In genomic region chr2:70463997-70464396, GRCh38 we compare ENCODE assay signal across 14 cellular contexts.
DNase-seq lines count a peak whose midpoint lies in the region; ATAC-seq and TF ChIP-seq lines count a peak whose summit lies in the region.
"Had no signal": no experiment of that assay in that cellular context is flagged by ENCODE, and none has a peak within 500 bp of the region (broad histone marks: within the 10 kb centered on the region; RNA-seq: fewer than 3 reads in every experiment).

No MANE protein-coding gene starts in this region.

- no peaks in the 10 kb centered on the region for H3K4me1 ChIP-seq in lower lobe of right lung
- no peaks in the 10 kb centered on the region for H3K4me1 ChIP-seq in upper lobe of right lung
- H3K4me1 ChIP-seq: Caco-2 had no signal

- H3K36me3 ChIP-seq in lower lobe of right lung (no peaks in the 10 kb centered on the region), upper lobe of right lung (no peaks in the 10 kb centered on the region)
- H3K36me3 ChIP-seq: BLaER1 had no signal

- no peak overlapping the region for H3K4me3 ChIP-seq in lower lobe of right lung
- no peak overlapping the region for H3K4me3 ChIP-seq in upper lobe of right lung
- H3K4me3 ChIP-seq: BLaER1, GM23248 had no signal

- peak; percentile 6 to 31 for ATAC-seq in lower lobe of right lung
- ATAC-seq in upper lobe of right lung = peak; percentile 24

- TF ChIP-seq CTCF in lower lobe of right lung (IDR thresholded peaks at IDR 0.05) (no peak), upper lobe of right lung (IDR thresholded peaks at IDR 0.05) (no peak)

- peak; percentile 30 for DNase-seq in activated CD8-positive, alpha-beta memory T cell treated with anti-CD3 and anti-CD28 coated beads for 24 hours
- no peak for DNase-seq in activated CD8-positive, alpha-beta memory T cell treated with anti-CD3 and anti-CD28 coated beads, Interleukin-2, amount 50 U/mL, for 48 hours
- peak; percentile 2 for DNase-seq in G401 (ENCODE audit: low spot score)
- no peak for DNase-seq in lower lobe of right lung
- DNase-seq in upper lobe of right lung = no peak
- DNase-seq in NCI-H187 (lab: John Stamatoyannopoulos, UW) = no peak
- DNase-seq in HuH-7.5 (ENCODE audit: low spot score) = no peak
- DNase-seq: 8988T; AML-193; Caco-2; CD8-positive, alpha-beta memory T cell; DMS53; GM23248 had no signal

- in situ Hi-C loops in G401 (cut with HindIII; ENCODE audit: low sequenced_read_pairs) = no loop called here

- H3K27ac ChIP-seq in lower lobe of right lung (no peak overlapping the region), upper lobe of right lung (no peak overlapping the region)
- H3K27ac ChIP-seq: BLaER1, GM23248 had no signal

- intact Hi-C loops in lower lobe of right lung (cut with DNase I) (no loop called here), upper lobe of right lung (cut with DNase I) (no loop called here)

- H3K27me3 ChIP-seq in lower lobe of right lung (ENCODE audit: low read depth) (no peaks in the 10 kb centered on the region), upper lobe of right lung (no peaks in the 10 kb centered on the region)
- H3K27me3 ChIP-seq: BLaER1 had no signal

- no peaks in the 10 kb centered on the region for H3K9me3 ChIP-seq in lower lobe of right lung
- H3K9me3 ChIP-seq in upper lobe of right lung = no peaks in the 10 kb centered on the region
- H3K9me3 ChIP-seq: BLaER1, Caco-2 had no signal

Comparison
In these comparisons a context has a peak if more than half of its experiments do, and no peak if none do; other contexts are left out.
1. DNase-seq: peak in activated CD8-positive, alpha-beta memory T cell treated with anti-CD3 and anti-CD28 coated beads for 24 hours (single experiment) and G401 (single experiment); none in activated CD8-positive, alpha-beta memory T cell treated with anti-CD3 and anti-CD28 coated beads, Interleukin-2, amount 50 U/mL, for 48 hours (single experiment), lower lobe of right lung (single experiment), upper lobe of right lung (single experiment), NCI-H187 (0 of 2) and HuH-7.5 (single experiment).